1 cellular context compared by ENCODE assay signal in the genomic region with DNA sequence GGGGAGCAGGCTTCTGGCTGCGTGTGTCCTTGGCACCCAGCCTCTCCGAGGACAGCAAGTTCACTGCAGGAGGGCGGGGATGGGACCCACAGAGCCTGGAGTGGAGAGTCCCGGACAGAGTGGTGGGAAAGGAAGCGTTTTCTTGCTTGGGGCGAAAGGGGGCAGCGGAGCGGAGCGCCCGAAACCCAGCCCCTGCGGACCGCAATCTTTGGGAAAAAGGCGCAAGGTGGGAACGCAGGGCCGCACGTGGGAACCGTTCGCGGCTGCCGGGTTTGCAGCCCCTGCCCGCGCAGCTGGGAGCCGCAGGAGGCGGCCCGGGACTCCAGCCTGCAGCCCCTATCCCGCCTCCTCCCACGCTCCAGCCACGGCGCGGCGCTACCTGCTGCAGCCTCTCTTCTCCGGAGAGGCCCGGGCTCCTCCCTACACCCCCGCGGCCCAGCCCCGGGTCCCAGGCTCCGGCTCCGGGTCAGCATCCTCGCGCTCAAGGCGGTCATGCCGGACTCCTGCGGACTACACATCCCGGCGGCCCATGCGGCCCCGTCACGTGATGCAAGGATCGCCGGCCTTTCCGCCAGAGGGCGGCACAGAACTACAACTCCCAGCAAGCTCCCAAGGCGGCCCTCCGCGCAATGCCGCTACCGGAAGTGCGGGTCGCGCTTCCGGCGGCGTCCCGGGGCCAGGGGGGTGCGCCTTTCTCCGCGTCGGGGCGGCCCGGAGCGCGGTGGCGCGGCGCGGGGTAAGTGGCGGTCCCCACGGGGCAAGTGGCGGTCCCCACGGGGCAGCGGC.
A peak's percentile ranks its signal among the peaks of the same experiment; 100 is the strongest.
TF ChIP-seq lines count a peak whose summit lies in the region.

NTHL1 (minus strand) TSS at position 505 of the 786 bp plus-strand sequence; CDS start at position 494, 11 bp downstream.
TSC2 (plus strand) TSS at position 656 of the 786 bp plus-strand sequence. CDS start 631 bp downstream, outside the sequence.

TF ChIP-seq in HepG2, 621 proteins besides CTCF, POLR2A, EP300 and RAD21 (continued from another document and continues in another):
- TF ChIP-seq GABPA (IDR thresholded peaks at IDR 0.05; ENCODE audit: low read depth, low read length) (peak; percentile 99), GABPA (CRISPR knock-in tag; IDR thresholded peaks at IDR 0.05; ENCODE audit: low read depth) (peak; percentile 93), MTF2 (CRISPR knock-in tag; IDR thresholded peaks at IDR 0.05; ENCODE audit: borderline replicate concordance) (no peak), RBAK (CRISPR knock-in tag; IDR thresholded peaks at IDR 0.05) (no peak), PCBP1 (IDR thresholded peaks at IDR 0.05; ENCODE audit: borderline replicate concordance, low read depth, low read length) (peak; percentile 21; the same call in 1 of the 2 replicates), ZNF550 (CRISPR knock-in tag; IDR thresholded peaks at IDR 0.05; ENCODE audit: borderline replicate concordance) (no peak; the same call in 1 of the 2 replicates), TBL1XR1 (IDR thresholded peaks at IDR 0.05; ENCODE audit: borderline replicate concordance, low read length, partially characterized antibody) (peak; percentile 27), SP4 (CRISPR knock-in tag; IDR thresholded peaks at IDR 0.05) (peak; percentile 65; the same call in 1 of the 2 replicates), ZBTB38 (CRISPR knock-in tag; IDR thresholded peaks at IDR 0.05) (no peak), ZNF7 (CRISPR knock-in tag; IDR thresholded peaks at IDR 0.05) (no peak), MLLT10 (CRISPR knock-in tag; IDR thresholded peaks at IDR 0.05) (no peak), THAP11 (CRISPR knock-in tag; IDR thresholded peaks at IDR 0.05) (peak; percentile 100), ELF3 (CRISPR knock-in tag; IDR thresholded peaks at IDR 0.05) (peak; percentile 77), ZNF512 (CRISPR knock-in tag; IDR thresholded peaks at IDR 0.05) (no peak), ZNF121 (CRISPR knock-in tag; IDR thresholded peaks at IDR 0.05) (no peak), ZNF232 (CRISPR knock-in tag; IDR thresholded peaks at IDR 0.05; ENCODE audit: borderline replicate concordance) (peak; percentile 29; the same call in 1 of the 2 replicates), MATR3 (CRISPR knock-in tag; IDR thresholded peaks at IDR 0.05) (no peak), HHEX (CRISPR knock-in tag; IDR thresholded peaks at IDR 0.05) (no peak), SRSF4 (IDR thresholded peaks at IDR 0.05; ENCODE audit: low read depth, low read length, poor library complexity, severe bottlenecking) (no peak), ZNF556 (CRISPR knock-in tag; IDR thresholded peaks at IDR 0.05; ENCODE audit: borderline replicate concordance) (peak; percentile 52; the same call in 1 of the 2 replicates), XRCC5 (optimal IDR thresholded peaks at IDR 0.05; ENCODE audit: low read length) (no peak), CENPBD1 (CRISPR knock-in tag; IDR thresholded peaks at IDR 0.05; ENCODE audit: borderline replicate concordance, low read depth) (0 out of 2 replicates have a peak, but pooled peaks have one; percentile 42), MIER3 (CRISPR knock-in tag; IDR thresholded peaks at IDR 0.05; ENCODE audit: borderline replicate concordance) (peak; percentile 88; the same call in 1 of the 2 replicates), ZNF12 (CRISPR knock-in tag; IDR thresholded peaks at IDR 0.05) (peak; percentile 40; the same call in 1 of the 2 replicates), KDM6A (CRISPR knock-in tag; IDR thresholded peaks at IDR 0.05; ENCODE audit: low read depth) (no peak), ZNF713 (CRISPR knock-in tag; IDR thresholded peaks at IDR 0.05) (0 out of 2 replicates have a peak, but pooled peaks have one; percentile 26), NCOA2 (CRISPR knock-in tag; IDR thresholded peaks at IDR 0.05) (no peak; the same call in 1 of the 2 replicates), SMAD9 (CRISPR knock-in tag; IDR thresholded peaks at IDR 0.05) (no peak), ZNF230 (CRISPR knock-in tag; IDR thresholded peaks at IDR 0.05) (no peak; the same call in 1 of the 2 replicates), ZNF781 (CRISPR knock-in tag; IDR thresholded peaks at IDR 0.05; ENCODE audit: borderline replicate concordance, not compliant biosample characterization) (peak; percentile 73), MTA1 (CRISPR knock-in tag; IDR thresholded peaks at IDR 0.05; ENCODE audit: borderline replicate concordance) (no peak), ZNF737 (CRISPR knock-in tag; IDR thresholded peaks at IDR 0.05; ENCODE audit: borderline replicate concordance) (no peak), PAWR (CRISPR knock-in tag; IDR thresholded peaks at IDR 0.05; ENCODE audit: borderline replicate concordance) (0 out of 2 replicates have a peak, but pooled peaks have one; percentile 17), ZNF883 (CRISPR knock-in tag; IDR thresholded peaks at IDR 0.05; ENCODE audit: not compliant biosample characterization) (no peak), ZBTB7A (CRISPR knock-in tag; IDR thresholded peaks at IDR 0.05) (peak; percentile 46; the same call in 1 of the 2 replicates), KLF6 (CRISPR knock-in tag; IDR thresholded peaks at IDR 0.05) (no peak), TBP (CRISPR knock-in tag; IDR thresholded peaks at IDR 0.05) (no peak), ZBTB42 (CRISPR knock-in tag; IDR thresholded peaks at IDR 0.05) (peak; percentile 30; the same call in 1 of the 2 replicates), BRF2 (CRISPR knock-in tag; IDR thresholded peaks at IDR 0.05) (no peak), CCAR2 (optimal IDR thresholded peaks at IDR 0.05; ENCODE audit: low read depth, low read length) (no peak), ZNF317 (CRISPR knock-in tag; IDR thresholded peaks at IDR 0.05) (peak; percentile 16; the same call in 1 of the 2 replicates), NAIF1 (CRISPR knock-in tag; IDR thresholded peaks at IDR 0.05; ENCODE audit: borderline replicate concordance) (peak; percentile 91; the same call in 1 of the 2 replicates), RNF2 (conservative IDR thresholded peaks at IDR 0.05; ENCODE audit: low read depth) (no peak), AGO1 (IDR thresholded peaks at IDR 0.05; ENCODE audit: low read depth, low read length, poor library complexity, severe bottlenecking) (peak; percentile 75), SIN3B (IDR thresholded peaks at IDR 0.05; ENCODE audit: low read length) (no peak), KDM4B (CRISPR knock-in tag; IDR thresholded peaks at IDR 0.05) (0 out of 2 replicates have a peak, but pooled peaks have one; percentile 25), CAMTA2 (CRISPR knock-in tag; IDR thresholded peaks at IDR 0.05; ENCODE audit: borderline replicate concordance) (peak; percentile 74; the same call in 1 of the 2 replicates), FOXO1 (CRISPR knock-in tag; IDR thresholded peaks at IDR 0.05) (no peak; the same call in 1 of the 2 replicates)
- TF ChIP-seq, protein P1, sequence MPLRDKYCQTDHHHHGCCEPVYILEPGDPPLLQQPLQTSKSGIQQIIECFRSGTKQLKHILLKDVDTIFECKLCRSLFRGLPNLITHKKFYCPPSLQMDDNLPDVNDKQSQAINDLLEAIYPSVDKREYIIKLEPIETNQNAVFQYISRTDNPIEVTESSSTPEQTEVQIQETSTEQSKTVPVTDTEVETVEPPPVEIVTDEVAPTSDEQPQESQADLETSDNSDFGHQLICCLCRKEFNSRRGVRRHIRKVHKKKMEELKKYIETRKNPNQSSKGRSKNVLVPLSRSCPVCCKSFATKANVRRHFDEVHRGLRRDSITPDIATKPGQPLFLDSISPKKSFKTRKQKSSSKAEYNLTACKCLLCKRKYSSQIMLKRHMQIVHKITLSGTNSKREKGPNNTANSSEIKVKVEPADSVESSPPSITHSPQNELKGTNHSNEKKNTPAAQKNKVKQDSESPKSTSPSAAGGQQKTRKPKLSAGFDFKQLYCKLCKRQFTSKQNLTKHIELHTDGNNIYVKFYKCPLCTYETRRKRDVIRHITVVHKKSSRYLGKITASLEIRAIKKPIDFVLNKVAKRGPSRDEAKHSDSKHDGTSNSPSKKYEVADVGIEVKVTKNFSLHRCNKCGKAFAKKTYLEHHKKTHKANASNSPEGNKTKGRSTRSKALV (CRISPR knock-in tag; IDR thresholded peaks at IDR 0.05) = peak; percentile 57; the same call in 1 of the 2 replicates
- TF ChIP-seq, protein P2, sequence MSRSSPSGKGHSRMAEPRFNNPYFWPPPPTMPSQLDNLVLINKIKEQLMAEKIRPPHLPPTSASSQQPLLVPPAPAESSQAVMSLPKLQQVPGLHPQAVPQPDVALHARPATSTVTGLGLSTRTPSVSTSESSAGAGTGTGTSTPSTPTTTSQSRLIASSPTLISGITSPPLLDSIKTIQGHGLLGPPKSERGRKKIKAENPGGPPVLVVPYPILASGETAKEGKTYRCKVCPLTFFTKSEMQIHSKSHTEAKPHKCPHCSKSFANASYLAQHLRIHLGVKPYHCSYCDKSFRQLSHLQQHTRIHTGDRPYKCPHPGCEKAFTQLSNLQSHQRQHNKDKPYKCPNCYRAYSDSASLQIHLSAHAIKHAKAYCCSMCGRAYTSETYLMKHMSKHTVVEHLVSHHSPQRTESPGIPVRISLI (CRISPR knock-in tag; IDR thresholded peaks at IDR 0.05; ENCODE audit: borderline replicate concordance) = no peak; the same call in 1 of the 2 replicates
- TF ChIP-seq, protein P3, sequence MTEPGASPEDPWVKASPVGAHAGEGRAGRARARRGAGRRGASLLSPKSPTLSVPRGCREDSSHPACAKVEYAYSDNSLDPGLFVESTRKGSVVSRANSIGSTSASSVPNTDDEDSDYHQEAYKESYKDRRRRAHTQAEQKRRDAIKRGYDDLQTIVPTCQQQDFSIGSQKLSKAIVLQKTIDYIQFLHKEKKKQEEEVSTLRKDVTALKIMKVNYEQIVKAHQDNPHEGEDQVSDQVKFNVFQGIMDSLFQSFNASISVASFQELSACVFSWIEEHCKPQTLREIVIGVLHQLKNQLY (CRISPR knock-in tag; IDR thresholded peaks at IDR 0.05) = peak; percentile 75
- TF ChIP-seq, protein P4, sequence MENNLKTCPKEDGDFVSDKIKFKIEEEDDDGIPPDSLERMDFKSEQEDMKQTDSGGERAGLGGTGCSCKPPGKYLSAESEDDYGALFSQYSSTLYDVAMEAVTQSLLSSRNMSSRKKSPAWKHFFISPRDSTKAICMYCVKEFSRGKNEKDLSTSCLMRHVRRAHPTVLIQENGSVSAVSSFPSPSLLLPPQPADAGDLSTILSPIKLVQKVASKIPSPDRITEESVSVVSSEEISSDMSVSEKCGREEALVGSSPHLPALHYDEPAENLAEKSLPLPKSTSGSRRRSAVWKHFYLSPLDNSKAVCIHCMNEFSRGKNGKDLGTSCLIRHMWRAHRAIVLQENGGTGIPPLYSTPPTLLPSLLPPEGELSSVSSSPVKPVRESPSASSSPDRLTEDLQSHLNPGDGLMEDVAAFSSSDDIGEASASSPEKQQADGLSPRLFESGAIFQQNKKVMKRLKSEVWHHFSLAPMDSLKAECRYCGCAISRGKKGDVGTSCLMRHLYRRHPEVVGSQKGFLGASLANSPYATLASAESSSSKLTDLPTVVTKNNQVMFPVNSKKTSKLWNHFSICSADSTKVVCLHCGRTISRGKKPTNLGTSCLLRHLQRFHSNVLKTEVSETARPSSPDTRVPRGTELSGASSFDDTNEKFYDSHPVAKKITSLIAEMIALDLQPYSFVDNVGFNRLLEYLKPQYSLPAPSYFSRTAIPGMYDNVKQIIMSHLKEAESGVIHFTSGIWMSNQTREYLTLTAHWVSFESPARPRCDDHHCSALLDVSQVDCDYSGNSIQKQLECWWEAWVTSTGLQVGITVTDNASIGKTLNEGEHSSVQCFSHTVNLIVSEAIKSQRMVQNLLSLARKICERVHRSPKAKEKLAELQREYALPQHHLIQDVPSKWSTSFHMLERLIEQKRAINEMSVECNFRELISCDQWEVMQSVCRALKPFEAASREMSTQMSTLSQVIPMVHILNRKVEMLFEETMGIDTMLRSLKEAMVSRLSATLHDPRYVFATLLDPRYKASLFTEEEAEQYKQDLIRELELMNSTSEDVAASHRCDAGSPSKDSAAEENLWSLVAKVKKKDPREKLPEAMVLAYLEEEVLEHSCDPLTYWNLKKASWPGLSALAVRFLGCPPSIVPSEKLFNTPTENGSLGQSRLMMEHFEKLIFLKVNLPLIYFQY (CRISPR knock-in tag; IDR thresholded peaks at IDR 0.05; ENCODE audit: borderline replicate concordance) = peak; percentile 94
- TF ChIP-seq, protein P5, sequence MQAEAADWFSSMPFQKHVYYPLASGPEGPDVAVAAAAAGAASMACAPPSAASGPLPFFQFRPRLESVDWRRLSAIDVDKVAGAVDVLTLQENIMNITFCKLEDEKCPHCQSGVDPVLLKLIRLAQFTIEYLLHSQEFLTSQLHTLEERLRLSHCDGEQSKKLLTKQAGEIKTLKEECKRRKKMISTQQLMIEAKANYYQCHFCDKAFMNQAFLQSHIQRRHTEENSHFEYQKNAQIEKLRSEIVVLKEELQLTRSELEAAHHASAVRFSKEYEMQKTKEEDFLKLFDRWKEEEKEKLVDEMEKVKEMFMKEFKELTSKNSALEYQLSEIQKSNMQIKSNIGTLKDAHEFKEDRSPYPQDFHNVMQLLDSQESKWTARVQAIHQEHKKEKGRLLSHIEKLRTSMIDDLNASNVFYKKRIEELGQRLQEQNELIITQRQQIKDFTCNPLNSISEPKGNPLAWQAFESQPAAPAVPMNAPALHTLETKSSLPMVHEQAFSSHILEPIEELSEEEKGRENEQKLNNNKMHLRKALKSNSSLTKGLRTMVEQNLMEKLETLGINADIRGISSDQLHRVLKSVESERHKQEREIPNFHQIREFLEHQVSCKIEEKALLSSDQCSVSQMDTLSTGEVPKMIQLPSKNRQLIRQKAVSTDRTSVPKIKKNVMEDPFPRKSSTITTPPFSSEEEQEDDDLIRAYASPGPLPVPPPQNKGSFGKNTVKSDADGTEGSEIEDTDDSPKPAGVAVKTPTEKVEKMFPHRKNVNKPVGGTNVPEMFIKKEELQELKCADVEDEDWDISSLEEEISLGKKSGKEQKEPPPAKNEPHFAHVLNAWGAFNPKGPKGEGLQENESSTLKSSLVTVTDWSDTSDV (CRISPR knock-in tag; IDR thresholded peaks at IDR 0.05) = peak; percentile 81
